Comparison of ENCODE assay signal across 1 cellular context in genomic region chr3:157174616-157175498, GRCh38.
TF ChIP-seq lines count a peak whose summit lies in the region.

No MANE protein-coding gene starts in this region.

TF ChIP-seq in HEK293, 187 proteins besides CTCF, POLR2A, EP300 and RAD21 (continued from another document and continues in another):
- TF ChIP-seq ZNF529 (tag by site-specific recombination; IDR thresholded peaks at IDR 0.05; ENCODE audit: insufficient replicate concordance) (no peak), ZFP37 (tag by site-specific recombination; IDR thresholded peaks at IDR 0.05) (peak; percentile 87), ZFP41 (tag by site-specific recombination; IDR thresholded peaks at IDR 0.05; ENCODE audit: borderline replicate concordance) (no peak), ZNF10 (tag by site-specific recombination; IDR thresholded peaks at IDR 0.05) (no peak), ZNF133 (tag by site-specific recombination; IDR thresholded peaks at IDR 0.05) (no peak), ZNF311 (tag by site-specific recombination; IDR thresholded peaks at IDR 0.05; ENCODE audit: borderline replicate concordance) (no peak), ZNF146 (tag by site-specific recombination; IDR thresholded peaks at IDR 0.05) (peak; percentile 47; the same call in 1 of the 2 replicates), WT1 (tag by site-specific recombination; IDR thresholded peaks at IDR 0.05) (no peak), ZNF792 (tag by site-specific recombination; IDR thresholded peaks at IDR 0.05) (no peak), ZNF394 (tag by site-specific recombination; IDR thresholded peaks at IDR 0.05; ENCODE audit: borderline replicate concordance) (peak; percentile 57; the same call in 1 of the 2 replicates), GLIS2 (tag by site-specific recombination; IDR thresholded peaks at IDR 0.05) (peak; percentile 68), IKZF3 (tag by site-specific recombination; IDR thresholded peaks at IDR 0.05) (0 out of 2 replicates have a peak, but pooled peaks have one; percentile 61), ZNF660 (tag by site-specific recombination; IDR thresholded peaks at IDR 0.05) (peak; percentile 90; the same call in 1 of the 2 replicates), HIC1 (tag by site-specific recombination; IDR thresholded peaks at IDR 0.05) (peak; percentile 78), ZBTB8A (tag by site-specific recombination; IDR thresholded peaks at IDR 0.05) (peak; percentile 44; the same call in 1 of the 2 replicates), GLI4 (tag by site-specific recombination; IDR thresholded peaks at IDR 0.05) (no peak), ZBTB49 (tag by site-specific recombination; IDR thresholded peaks at IDR 0.05; ENCODE audit: low read depth) (no peak), ZNF248 (tag by site-specific recombination; IDR thresholded peaks at IDR 0.05) (no peak), ZNF488 (tag by site-specific recombination; IDR thresholded peaks at IDR 0.05) (no peak), ZBTB17 (tag by site-specific recombination; IDR thresholded peaks at IDR 0.05) (peak; percentile 77), ZNF202 (tag by site-specific recombination; IDR thresholded peaks at IDR 0.05; ENCODE audit: borderline replicate concordance) (no peak), ZBTB6 (tag by site-specific recombination; IDR thresholded peaks at IDR 0.05) (0 out of 2 replicates have a peak, but pooled peaks have one; percentile 24), BCL11B (tag by site-specific recombination; IDR thresholded peaks at IDR 0.05; ENCODE audit: low read depth) (peak; percentile 63; the same call in 1 of the 2 replicates), ZNF843 (tag by site-specific recombination; IDR thresholded peaks at IDR 0.05) (0 out of 2 replicates have a peak, but pooled peaks have one; percentile 57), ZNF776 (tag by site-specific recombination; IDR thresholded peaks at IDR 0.05; ENCODE audit: borderline replicate concordance) (no peak), ZNF366 (tag by site-specific recombination; conservative IDR thresholded peaks at IDR 0.05) (no peak), REST (tag by site-specific recombination; IDR thresholded peaks at IDR 0.05) (0 out of 2 replicates have a peak, but pooled peaks have one; percentile 7), ZNF16 (tag by site-specific recombination; IDR thresholded peaks at IDR 0.05; ENCODE audit: low read depth) (no peak), ZNF292 (tag by site-specific recombination; IDR thresholded peaks at IDR 0.05; ENCODE audit: borderline replicate concordance, low read depth) (no peak), SP7 (tag by site-specific recombination; IDR thresholded peaks at IDR 0.05) (peak; percentile 88), SP2 (tag by site-specific recombination; IDR thresholded peaks at IDR 0.05) (peak; percentile 86), ZNF19 (tag by site-specific recombination; IDR thresholded peaks at IDR 0.05; ENCODE audit: low read depth) (no peak), ZFHX2 (tag by site-specific recombination; conservative IDR thresholded peaks at IDR 0.05) (peak; percentile 79), ZSCAN16 (tag by site-specific recombination; IDR thresholded peaks at IDR 0.05) (no peak), GFI1B (tag by site-specific recombination; IDR thresholded peaks at IDR 0.05) (no peak; the same call in 1 of the 2 replicates), ZBTB26 (tag by site-specific recombination; optimal IDR thresholded peaks at IDR 0.05) (peak; percentile 66), ZSCAN5A (tag by site-specific recombination; IDR thresholded peaks at IDR 0.05) (no peak), ZNF692 (tag by site-specific recombination; IDR thresholded peaks at IDR 0.05) (peak; percentile 69; the same call in 1 of the 2 replicates), ZNF585B (tag by site-specific recombination; IDR thresholded peaks at IDR 0.05) (no peak), ZNF274 (IDR thresholded peaks at IDR 0.05; ENCODE audit: low read length) (no peak), ZNF274 (tag by site-specific recombination; IDR thresholded peaks at IDR 0.05; ENCODE audit: borderline replicate concordance) (no peak), EGR2 (tag by site-specific recombination; IDR thresholded peaks at IDR 0.05; ENCODE audit: low read depth) (peak; percentile 67), ATF2 (tag by site-specific recombination; IDR thresholded peaks at IDR 0.05; ENCODE audit: low read depth) (peak; percentile 76; the same call in 1 of the 2 replicates), ZNF544 (tag by site-specific recombination; IDR thresholded peaks at IDR 0.05) (no peak), ZNF747 (tag by site-specific recombination; IDR thresholded peaks at IDR 0.05) (no peak), ZNF324 (tag by site-specific recombination; IDR thresholded peaks at IDR 0.05) (peak; percentile 90; the same call in 1 of the 2 replicates), ZNF184 (tag by site-specific recombination; IDR thresholded peaks at IDR 0.05) (no peak), ZNF175 (tag by site-specific recombination; IDR thresholded peaks at IDR 0.05) (no peak)
